21 cellular contexts compared by ENCODE assay signal in genomic region chr11:37264783-37265182, GRCh38.
"Had no signal": no experiment of that assay in that cellular context is flagged by ENCODE, and none has a peak within 500 bp of the region (broad histone marks: within the 10 kb centered on the region; RNA-seq: fewer than 3 reads in every experiment).

No MANE protein-coding gene starts in this region.

- H3K36me3 ChIP-seq: brain microvascular endothelial cell, gastroesophageal sphincter, lower lobe of right lung, sigmoid colon, thoracic aorta, upper lobe of right lung had no signal

- H3K9me3 ChIP-seq: lower lobe of right lung, sigmoid colon, thoracic aorta, upper lobe of right lung had no signal

- H3K4me3 ChIP-seq: gastroesophageal sphincter, lower lobe of right lung, sigmoid colon, thoracic aorta, upper lobe of right lung had no signal

- DNase-seq: activated CD4-positive, alpha-beta T cell treated with anti-CD3 and anti-CD28 coated beads, Interleukin-2, amount 10 ng/mL, durations not matched to agents 7 days and 5 days; activated CD8-positive, alpha-beta T cell treated with anti-CD3 and anti-CD28 coated beads, Interleukin-2, amount 10 ng/mL, durations not matched to agents 7 days and 5 days; activated naive CD4-positive, alpha-beta T cell treated with Interleukin-2 at 50 U/mL for 16 hours; activated T-cell treated with anti-CD3 and anti-CD28 coated beads, Interleukin-2, amount 50 U/mL, for 24 hours; anterior cingulate cortex; brain microvascular endothelial cell; cerebellar nuclear complex; cortex of kidney; immature natural killer cell; left cardiac atrium; lower lobe of right lung; nephron progenitor cell; occipital lobe; sigmoid colon; stimulated activated CD4-positive, alpha-beta T cell treated with anti-CD3 and anti-CD28 coated beads, Interleukin-4, amount 100 ng/mL, for 4 hours; upper lobe of right lung had no signal

- H3K27me3 ChIP-seq: brain microvascular endothelial cell, gastroesophageal sphincter, sigmoid colon, upper lobe of right lung had no signal

- ATAC-seq: activated CD4-positive, CD25-positive, alpha-beta regulatory T cell treated with anti-CD3 and anti-CD28 coated beads, Interleukin-2, amount 50 U/mL, for 24 hours; activated CD8-positive, alpha-beta T cell treated with anti-CD3 and anti-CD28 coated beads, Interleukin-2, amount 10 ng/mL, durations not matched to agents 7 days and 5 days; esophagus mucosa; gastroesophageal sphincter; left cardiac atrium; lower lobe of right lung; stimulated activated memory B cell treated with anti-CD40 and anti-IgM and Interleukin-4, amounts not matched to agents 10 μg/mL and 1 μg/mL and 100 μg/mL, for 72 hours; upper lobe of right lung had no signal

- H3K27ac ChIP-seq: brain microvascular endothelial cell, gastroesophageal sphincter, lower lobe of right lung, sigmoid colon, thoracic aorta, upper lobe of right lung had no signal

- H3K4me1 ChIP-seq: gastroesophageal sphincter, lower lobe of right lung, sigmoid colon, upper lobe of right lung had no signal
